Comparison of ENCODE assay signal across 13 cellular contexts in genomic region chr10:13990392-13990805, GRCh38.
DNase-seq lines count a peak whose midpoint lies in the region; ATAC-seq, FAIRE-seq and TF ChIP-seq lines count a peak whose summit lies in the region.
"Had no signal": no experiment of that assay in that cellular context is flagged by ENCODE, and none has a peak within 500 bp of the region (broad histone marks: within the 10 kb centered on the region; RNA-seq: fewer than 3 reads in every experiment).

No MANE protein-coding gene starts in this region.

- H3K9me3 ChIP-seq in right lobe of liver (no peaks in the 10 kb centered on the region), spleen (no peaks in the 10 kb centered on the region)

- H3K27ac ChIP-seq in coronary artery: peak overlapping the region; percentile 41 to 79
- peak overlapping the region in 2 of 3 donors; percentile 30 to 40 for H3K27ac ChIP-seq in right lobe of liver
- peak overlapping the region in 7 of 8 donors; percentile 23 to 74 (median 58) for H3K27ac ChIP-seq in spleen
- H3K27ac ChIP-seq: HL-60 had no signal

- H3K27ac Mint-ChIP-seq in HFFc6: peak overlapping the region; percentile 89
- H3K27ac Mint-ChIP-seq: natural killer cell had no signal

- no peaks in the 10 kb centered on the region for H3K4me1 ChIP-seq in right lobe of liver
- H3K4me1 ChIP-seq in spleen: peaks cover 3 to 61% (median 32%) of the 10 kb centered on the region in 6 donors

- no peaks in the 10 kb centered on the region for H3K9me3 Mint-ChIP-seq in HFFc6
- H3K9me3 Mint-ChIP-seq: natural killer cell had no signal

- H3K36me3 Mint-ChIP-seq in HFFc6 (ENCODE audit: low read depth): no peaks in the 10 kb centered on the region
- H3K36me3 Mint-ChIP-seq: natural killer cell had no signal

- TF ChIP-seq CTCF in HFFc6 (IDR thresholded peaks at IDR 0.05) (no peak), coronary artery (IDR thresholded peaks at IDR 0.05) (no peak), right lobe of liver (IDR thresholded peaks at IDR 0.05) (no peak), spleen (IDR thresholded peaks at IDR 0.05 in 8 of 11, conservative IDR thresholded peaks at IDR 0.05 in 3 of 11) (no peak)

- TF ChIP-seq POLR2A in right lobe of liver (IDR thresholded peaks at IDR 0.05) (no peak), spleen (IDR thresholded peaks at IDR 0.05) (no peak)

- 56% methylated on average over 12 of the region's 12 CpGs for WGBS in right lobe of liver (ENCODE audit: insufficient coverage, low coverage, low lambda C conversion rate, missing lambda C conversion rate)
- 51 to 80% (median 60%) methylated on average over 12 of the region's 12 CpGs for WGBS in spleen, 5 donors

- peaks cover 74% of the 10 kb centered on the region for H3K4me1 Mint-ChIP-seq in HFFc6 (ENCODE audit: low read depth)
- H3K4me1 Mint-ChIP-seq: natural killer cell had no signal

- no peak for FAIRE-seq in HTR-8/SVneo (lab: Jason Lieb, UNC)

- DNase-seq in HFFc6: no peak
- peak; percentile 69 for DNase-seq in coronary artery (ENCODE audit: low spot score)
- peak in 1 of 3 donors; percentile 51 for DNase-seq in right lobe of liver
- no peak for DNase-seq in spleen
- DNase-seq in NCI-H1092 (lab: John Stamatoyannopoulos, UW): no peak
- no peak for DNase-seq in HTR-8/SVneo (ENCODE audit: insufficient read length, low spot score)
- DNase-seq in Ammon's horn (ENCODE audit: low spot score): no peak
- DNase-seq: activated CD4-positive, alpha-beta T cell treated with anti-CD3 and anti-CD28 coated beads, Interleukin-2, amount 50 U/mL, for 1 hour; natural killer cell; NCI-H187; RPMI8226 had no signal

- no peaks in the 10 kb centered on the region for H3K27me3 Mint-ChIP-seq in HFFc6 (ENCODE audit: insufficient read depth)

- H3K27me3 ChIP-seq in right lobe of liver (no peaks in the 10 kb centered on the region), spleen (replicated peaks in 1 of 7) (no peaks in the 10 kb centered on the region)

- intact Hi-C loops in right lobe of liver (cut with DNase I) (no loop called here), spleen (cut with DNase I; ENCODE audit: low total_unique reads) (no loop called here)

- ATAC-seq in right lobe of liver: peak; percentile 71 to 84 (median 74)
- ATAC-seq in GM18858 (IDR thresholded peaks at IDR 0.05; ENCODE audit: unreplicated experiment): no peak
- ATAC-seq: natural killer cell had no signal

- peak overlapping the region; percentile 55 for H3K4me3 ChIP-seq in coronary artery
- H3K4me3 ChIP-seq in right lobe of liver: no peak overlapping the region
- no peak overlapping the region for H3K4me3 ChIP-seq in spleen

- H3K36me3 ChIP-seq in right lobe of liver: no peaks in the 10 kb centered on the region
- no peaks in the 10 kb centered on the region for H3K36me3 ChIP-seq in spleen

- peak overlapping the region; percentile 73 for H3K4me3 Mint-ChIP-seq in HFFc6
- H3K4me3 Mint-ChIP-seq: natural killer cell had no signal
